ENCODE assay signal across 8 cellular contexts in genomic region chr2:101223814-101224231, GRCh38. TPM values are rescaled to one million over a fixed set of nuclear protein-coding genes. Genes with fewer than 3 reads are reported as not detected.
DNase-seq lines count a peak whose midpoint lies in the region; ATAC-seq and TF ChIP-seq lines count a peak whose summit lies in the region.

No MANE protein-coding gene starts in this region.

- H3K27me3 ChIP-seq in foreskin keratinocyte = no peaks in the 10 kb centered on the region

- DNase-seq in AML-193 (lab: John Stamatoyannopoulos, UW) (peak; percentile 78 to 87), T-helper 9 cell (peak; percentile 4), fibroblast of gingiva (ENCODE audit: low read depth) (peak; percentile 68), NCI-H2196 (lab: John Stamatoyannopoulos, UW; ENCODE audit: unreplicated experiment) (no peak), NCI-H69 (lab: John Stamatoyannopoulos, UW) (no peak), foreskin keratinocyte (no peak)

- H3K4me1 ChIP-seq in foreskin keratinocyte = no peaks in the 10 kb centered on the region

- no peak overlapping the region for H3K27ac ChIP-seq in foreskin keratinocyte

- TF ChIP-seq CTCF in foreskin keratinocyte (conservative IDR thresholded peaks at IDR 0.05) = no peak

- ATAC-seq in GM19372 (IDR thresholded peaks at IDR 0.05; ENCODE audit: low read depth, unreplicated experiment) (peak; percentile 98), HG03432 (IDR thresholded peaks at IDR 0.05; ENCODE audit: unreplicated experiment) (peak; percentile 99), foreskin keratinocyte (no peak)

RNA-seq across cellular contexts. Expression of gene CNOT11, which starts 28.9 kb away (rescaled TPM):
- total RNA-seq in foreskin keratinocyte = 55.9 and 59.7 TPM in 2 replicates
- polyA plus RNA-seq in foreskin keratinocyte = 30.5 and 35.4 TPM in 2 replicates

Comparison
In these comparisons a context has a peak if more than half of its experiments do, and no peak if none do; other contexts are left out.
1. DNase-seq: peak in AML-193 (2 of 2), T-helper 9 cell (single experiment) and fibroblast of gingiva (single experiment); none in NCI-H2196 (single experiment), NCI-H69 (single experiment) and foreskin keratinocyte (0 of 2).